8 cellular contexts compared by ENCODE assay signal in genomic region chr11:86954288-86955110, GRCh38. TPM values are rescaled to one million over a fixed set of nuclear protein-coding genes. Genes with fewer than 3 reads are reported as not detected.
DNase-seq lines count a peak whose midpoint lies in the region; ATAC-seq, FAIRE-seq and TF ChIP-seq lines count a peak whose summit lies in the region.

No MANE protein-coding gene starts in this region.

- H3K4me3 ChIP-seq in HL-60 (replicated peaks; ENCODE audit: insufficient read depth, low read length) (peak overlapping the region; percentile 29), astrocyte (ENCODE audit: insufficient read depth, low read depth, low read length) (peak overlapping the region; percentile 68)

- H3K36me3 Mint-ChIP-seq in astrocyte (ENCODE audit: low read depth, unreplicated experiment), result peaks cover 16% of the 10 kb centered on the region

- no peak for TF ChIP-seq CTCF in HL-60 (IDR thresholded peaks at IDR 0.05; ENCODE audit: insufficient read depth, low read length)
- TF ChIP-seq CTCF in astrocyte (IDR thresholded peaks at IDR 0.05; ENCODE audit: insufficient read depth, low read depth, low read length), result no peak

- peaks cover 12% of the 10 kb centered on the region for H3K79me2 ChIP-seq in astrocyte (ENCODE audit: insufficient read depth, low read length)

- peak overlapping the region; percentile 97 for H3K4me2 ChIP-seq in astrocyte (ENCODE audit: low read length)

- FAIRE-seq in astrocyte (lab: Jason Lieb, UNC), result no peak

- no peaks in the 10 kb centered on the region for H3K36me3 ChIP-seq in astrocyte (ENCODE audit: insufficient read depth, low read length)

- peak overlapping the region; percentile 76 for H3K9ac ChIP-seq in astrocyte (ENCODE audit: low read length)

- peak; percentile 21 for ATAC-seq in stimulated activated naive CD8-positive, alpha-beta T cell treated with anti-CD3 and anti-CD28 coated beads, Interleukin-15, amount 100 ng/mL, for 72 hours
- no peak for ATAC-seq in GM21528 (IDR thresholded peaks at IDR 0.05; ENCODE audit: low FRiP score, unreplicated experiment)

- H3K9me3 ChIP-seq in astrocyte (ENCODE audit: insufficient read depth, low read depth, low read length), result no peaks in the 10 kb centered on the region

- H3K27ac ChIP-seq in HL-60 (replicated peaks) (no peak overlapping the region), astrocyte (ENCODE audit: low read depth, low read length) (peak overlapping the region; percentile 24)

- DNase-seq in NCI-H2227 (lab: John Stamatoyannopoulos, UW; ENCODE audit: unreplicated experiment) (peak; percentile 45), NCI-H2227 treated with DMSO at 0.1 percent for 48 hours (lab: John Stamatoyannopoulos, UW) (no peak), HL-60 (ENCODE audit: low read depth in 1 of 2, low spot score in 1 of 2) (no peak), astrocyte (ENCODE audit: low read depth) (no peak), iris pigment epithelial cell (ENCODE audit: low read depth) (peak; percentile 35), RPMI8226 (no peak)
- no peak for DNase-seq in stimulated activated naive CD8-positive, alpha-beta T cell treated with anti-CD3 and anti-CD28 coated beads, Interleukin-15, amount 100 ng/mL, for 72 hours

- H3K27me3 ChIP-seq in HL-60 (ENCODE audit: insufficient read depth, poor library complexity, severe bottlenecking), result peaks cover 46% of the 10 kb centered on the region
- H3K27me3 ChIP-seq in astrocyte (ENCODE audit: insufficient read depth, low read length), result no peaks in the 10 kb centered on the region

- no peaks in the 10 kb centered on the region for H4K20me1 ChIP-seq in astrocyte (ENCODE audit: insufficient read depth, low read length)

- no peak overlapping the region for H3K27ac Mint-ChIP-seq in astrocyte (ENCODE audit: unreplicated experiment)
- no peak overlapping the region for H3K27ac Mint-ChIP-seq in stimulated activated naive CD8-positive, alpha-beta T cell treated with anti-CD3 and anti-CD28 coated beads, Interleukin-15, amount 100 ng/mL, for 72 hours

- peak overlapping the region; percentile 84 for H2AFZ ChIP-seq in astrocyte (ENCODE audit: low read depth, low read length)

- H3K4me3 Mint-ChIP-seq in astrocyte (ENCODE audit: unreplicated experiment), result peak overlapping the region; percentile 84
- H3K4me3 Mint-ChIP-seq in stimulated activated naive CD8-positive, alpha-beta T cell treated with anti-CD3 and anti-CD28 coated beads, Interleukin-15, amount 100 ng/mL, for 72 hours, result peak overlapping the region; percentile 56 to 82

- no peaks in the 10 kb centered on the region for H3K27me3 Mint-ChIP-seq in astrocyte (ENCODE audit: low read depth, unreplicated experiment)
- peaks cover 71% of the 10 kb centered on the region for H3K27me3 Mint-ChIP-seq in stimulated activated naive CD8-positive, alpha-beta T cell treated with anti-CD3 and anti-CD28 coated beads, Interleukin-15, amount 100 ng/mL, for 72 hours

- H3K9me3 Mint-ChIP-seq in astrocyte (ENCODE audit: unreplicated experiment), result no peaks in the 10 kb centered on the region
- H3K9me3 Mint-ChIP-seq in stimulated activated naive CD8-positive, alpha-beta T cell treated with anti-CD3 and anti-CD28 coated beads, Interleukin-15, amount 100 ng/mL, for 72 hours, result no peaks in the 10 kb centered on the region

- H3K4me1 Mint-ChIP-seq in astrocyte (ENCODE audit: low read depth, unreplicated experiment), result peaks cover 3% of the 10 kb centered on the region
- peaks cover 21% of the 10 kb centered on the region for H3K4me1 Mint-ChIP-seq in stimulated activated naive CD8-positive, alpha-beta T cell treated with anti-CD3 and anti-CD28 coated beads, Interleukin-15, amount 100 ng/mL, for 72 hours

- H3K4me1 ChIP-seq in astrocyte (ENCODE audit: insufficient read depth, low read length), result peaks cover 19% of the 10 kb centered on the region

RNA-seq across cellular contexts. Expression of gene FZD4, which starts 0.7 kb away (rescaled TPM):
- 4.4 and 4.7 TPM in 2 replicates for total RNA-seq in astrocyte

Comparison
In these comparisons a context has a peak if more than half of its experiments do, and no peak if none do; other contexts are left out.
1. DNase-seq: peak in NCI-H2227 (single experiment) and iris pigment epithelial cell (single experiment); none in NCI-H2227 treated with DMSO at 0.1 percent for 48 hours (single experiment), HL-60 (0 of 2), astrocyte (single experiment), stimulated activated naive CD8-positive, alpha-beta T cell treated with anti-CD3 and anti-CD28 coated beads, Interleukin-15, amount 100 ng/mL, for 72 hours (0 of 2) and RPMI8226 (single experiment).